ENCODE assay signal across 13 cellular contexts in genomic region chr3:101854608-101855304, GRCh38. TPM values are rescaled to one million over a fixed set of nuclear protein-coding genes. Genes with fewer than 3 reads are reported as not detected.
A peak's percentile ranks its signal among the peaks of the same experiment; 100 is the strongest.
DNase-seq lines count a peak whose midpoint lies in the region; ATAC-seq and TF ChIP-seq lines count a peak whose summit lies in the region.
"Had no signal": no experiment of that assay in that cellular context is flagged by ENCODE, and none has a peak within 500 bp of the region (broad histone marks: within the 10 kb centered on the region; RNA-seq: fewer than 3 reads in every experiment).

No MANE protein-coding gene starts in this region.

- CTCF ChIA-PET in activated naive CD4-positive, alpha-beta T cell treated with anti-CD3 and anti-CD28 coated beads, Interleukin-2, amount 10 ng/mL, durations not matched to agents 7 days and 5 days (lab: Charles Lee) = interaction anchor here (0.7 to 1.0 kb wide), 2 partner anchors 45 to 401 kb away, joined by 3 read pairs; no protein-coding TSS in a partner anchor

- TF ChIP-seq CTCF in type B pancreatic cell (conservative IDR thresholded peaks at IDR 0.05) = no peak
- no peak for TF ChIP-seq CTCF in foreskin keratinocyte (conservative IDR thresholded peaks at IDR 0.05)

- H3K4me1 Mint-ChIP-seq in activated naive CD4-positive, alpha-beta T cell treated with anti-CD3 and anti-CD28 coated beads, Interleukin-2, amount 10 ng/mL, durations not matched to agents 7 days and 5 days = peaks cover 78% of the 10 kb centered on the region
- peaks cover 85% of the 10 kb centered on the region for H3K4me1 Mint-ChIP-seq in activated naive CD8-positive, alpha-beta T cell (ENCODE audit: low read depth)
- H3K4me1 Mint-ChIP-seq in memory B cell (peaks cover 34% of the 10 kb centered on the region), type B pancreatic cell (ENCODE audit: unreplicated experiment) (peaks cover 21% of the 10 kb centered on the region)

- no peaks in the 10 kb centered on the region for H3K27me3 Mint-ChIP-seq in activated naive CD4-positive, alpha-beta T cell treated with anti-CD3 and anti-CD28 coated beads, Interleukin-2, amount 10 ng/mL, durations not matched to agents 7 days and 5 days
- H3K27me3 Mint-ChIP-seq in activated naive CD8-positive, alpha-beta T cell = no peaks in the 10 kb centered on the region
- no peaks in the 10 kb centered on the region for H3K27me3 Mint-ChIP-seq in memory B cell
- H3K27me3 Mint-ChIP-seq in type B pancreatic cell = no peaks in the 10 kb centered on the region

- H3K36me3 Mint-ChIP-seq in activated naive CD4-positive, alpha-beta T cell treated with anti-CD3 and anti-CD28 coated beads, Interleukin-2, amount 10 ng/mL, durations not matched to agents 7 days and 5 days = peaks cover 94% of the 10 kb centered on the region
- peaks cover 53% of the 10 kb centered on the region for H3K36me3 Mint-ChIP-seq in activated naive CD8-positive, alpha-beta T cell
- peaks cover 51% of the 10 kb centered on the region for H3K36me3 Mint-ChIP-seq in memory B cell
- peaks cover 85% of the 10 kb centered on the region for H3K36me3 Mint-ChIP-seq in type B pancreatic cell

- DNase-seq in activated naive CD4-positive, alpha-beta T cell treated with anti-CD3 and anti-CD28 coated beads, Interleukin-2, amount 10 ng/mL, durations not matched to agents 7 days and 5 days = no peak
- no peak for DNase-seq in activated naive CD4-positive, alpha-beta T cell treated with anti-CD3 and anti-CD28 coated beads, Interleukin-2, amount 50 U/mL, for 16 hours
- DNase-seq in memory B cell (ENCODE audit: low spot score in 2 of 2) (no peak), type B pancreatic cell (ENCODE audit: extremely low spot score, unreplicated experiment) (no peak), foreskin keratinocyte (no peak), sciatic nerve (ENCODE audit: low spot score) (no peak)
- DNase-seq: amniotic stem cell, GDM1, heart right ventricle, retina had no signal

- H3K4me1 ChIP-seq in foreskin keratinocyte = peaks cover 7% of the 10 kb centered on the region

- peak overlapping the region; percentile 6 for H3K27ac Mint-ChIP-seq in activated naive CD4-positive, alpha-beta T cell treated with anti-CD3 and anti-CD28 coated beads, Interleukin-2, amount 10 ng/mL, durations not matched to agents 7 days and 5 days
- H3K27ac Mint-ChIP-seq in activated naive CD8-positive, alpha-beta T cell = peak overlapping the region; percentile 98
- H3K27ac Mint-ChIP-seq in memory B cell (peak overlapping the region; percentile 19), type B pancreatic cell (peak overlapping the region; percentile 86)

- ATAC-seq in memory B cell (ENCODE audit: low read depth) (no peak), foreskin keratinocyte (no peak), GM19455 (IDR thresholded peaks at IDR 0.05; ENCODE audit: unreplicated experiment) (no peak), sciatic nerve (no peak)
- ATAC-seq: heart right ventricle had no signal

- no peaks in the 10 kb centered on the region for H3K27me3 ChIP-seq in foreskin keratinocyte
- H3K27me3 ChIP-seq: heart right ventricle had no signal

- H3K27ac ChIP-seq in foreskin keratinocyte = no peak overlapping the region
- H3K27ac ChIP-seq: heart right ventricle, RWPE1 had no signal

- intact Hi-C loops in sciatic nerve (cut with DNase I) = no loop called here

- H3K9me3 Mint-ChIP-seq in activated naive CD4-positive, alpha-beta T cell treated with anti-CD3 and anti-CD28 coated beads, Interleukin-2, amount 10 ng/mL, durations not matched to agents 7 days and 5 days = no peaks in the 10 kb centered on the region
- H3K9me3 Mint-ChIP-seq in activated naive CD8-positive, alpha-beta T cell (ENCODE audit: low read depth) = no peaks in the 10 kb centered on the region
- H3K9me3 Mint-ChIP-seq in memory B cell = no peaks in the 10 kb centered on the region
- no peaks in the 10 kb centered on the region for H3K9me3 Mint-ChIP-seq in type B pancreatic cell

- H3K4me3 Mint-ChIP-seq in activated naive CD4-positive, alpha-beta T cell treated with anti-CD3 and anti-CD28 coated beads, Interleukin-2, amount 10 ng/mL, durations not matched to agents 7 days and 5 days = no peak overlapping the region
- H3K4me3 Mint-ChIP-seq in activated naive CD8-positive, alpha-beta T cell = peak overlapping the region; percentile 97
- H3K4me3 Mint-ChIP-seq in memory B cell = no peak overlapping the region
- peak overlapping the region; percentile 78 for H3K4me3 Mint-ChIP-seq in type B pancreatic cell

RNA-seq across cellular contexts. Expression of gene NFKBIZ, which starts 5.4 kb away (rescaled TPM):
- 54.1 and 87.6 TPM in 2 replicates for total RNA-seq in type B pancreatic cell (ENCODE audit: low replicate concordance)
- 15.1 and 15.9 TPM in 2 replicates for total RNA-seq in foreskin keratinocyte
- 2.3 and 2.4 TPM in 2 replicates for polyA plus RNA-seq in foreskin keratinocyte
- 91.6 TPM for total RNA-seq in sciatic nerve

Comparison
In these comparisons a context has a peak if more than half of its experiments do, and no peak if none do; other contexts are left out.
1. H3K27ac Mint-ChIP-seq: peak in every context shown above with its lines; median percentile 98 in activated naive CD8-positive, alpha-beta T cell; 86 in type B pancreatic cell; 19 in memory B cell; 6 in activated naive CD4-positive, alpha-beta T cell treated with anti-CD3 and anti-CD28 coated beads, Interleukin-2, amount 10 ng/mL, durations not matched to agents 7 days and 5 days.
2. H3K4me3 Mint-ChIP-seq: peak in activated naive CD8-positive, alpha-beta T cell (single experiment) and type B pancreatic cell (single experiment); none in activated naive CD4-positive, alpha-beta T cell treated with anti-CD3 and anti-CD28 coated beads, Interleukin-2, amount 10 ng/mL, durations not matched to agents 7 days and 5 days (single experiment) and memory B cell (single experiment).